Comparison of ENCODE assay signal across 22 cellular contexts in the genomic region with DNA sequence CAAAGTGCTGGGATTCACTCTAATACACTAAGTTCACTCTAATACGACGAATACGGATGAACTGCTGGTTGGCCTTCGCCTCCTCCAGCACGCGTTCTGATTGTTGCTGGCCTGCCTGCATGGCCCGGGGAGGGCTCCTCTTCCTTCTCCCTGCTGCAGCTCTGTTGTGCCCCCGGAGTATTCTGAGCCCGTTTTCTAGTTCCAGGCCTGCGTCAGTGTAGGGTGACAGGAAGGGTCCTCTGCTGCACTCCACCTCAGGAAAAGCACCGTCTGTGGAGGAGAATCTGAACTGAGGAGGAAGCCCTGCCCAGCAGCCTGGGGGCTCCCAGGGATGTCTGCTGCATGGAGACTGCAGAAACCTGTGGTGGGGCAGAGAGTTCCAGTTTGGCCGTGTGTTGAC.
"Had no signal": no experiment of that assay in that cellular context is flagged by ENCODE, and none has a peak within 500 bp of the region (broad histone marks: within the 10 kb centered on the region; RNA-seq: fewer than 3 reads in every experiment).

No MANE protein-coding gene starts in this region.

- H2AFZ ChIP-seq: parathyroid adenoma had no signal

- H3K27ac ChIP-seq: adrenal gland, body of pancreas, coronary artery, dorsolateral prefrontal cortex, left ventricle myocardium inferior, parathyroid adenoma, psoas muscle, thoracic aorta, upper lobe of left lung had no signal

- H3K9me3 ChIP-seq: adrenal gland, body of pancreas, left ventricle myocardium inferior, psoas muscle, thoracic aorta, upper lobe of left lung had no signal

- H3K4me1 Mint-ChIP-seq: nephron had no signal

- H3K4me3 Mint-ChIP-seq: activated naive CD8-positive, alpha-beta T cell treated with anti-CD3 and anti-CD28 coated beads for 36 hours; activated T-cell treated with anti-CD3 and anti-CD28 coated beads, Interleukin-2, amount 50 U/mL, for 72 hours; nephron had no signal

- H3K27me3 Mint-ChIP-seq: activated naive CD8-positive, alpha-beta T cell treated with anti-CD3 and anti-CD28 coated beads for 36 hours had no signal

- H3K27me3 ChIP-seq: adrenal gland, body of pancreas, dorsolateral prefrontal cortex, upper lobe of left lung had no signal

- ATAC-seq: activated CD4-positive, CD25-positive, alpha-beta regulatory T cell treated with anti-CD3 and anti-CD28 coated beads, Interleukin-2, amount 50 U/mL, for 24 hours; activated T-cell treated with anti-CD3 and anti-CD28 coated beads, Interleukin-2, amount 50 U/mL, for 72 hours; body of pancreas; psoas muscle; stimulated activated naive CD8-positive, alpha-beta T cell treated with anti-CD3 and anti-CD28 coated beads, Interleukin-15, Interleukin-2, amounts not matched to agents 100 U/mL and 50 U/mL, for 24 hours had no signal

- FAIRE-seq: frontal cortex, islet of Langerhans had no signal

- H3K4me3 ChIP-seq: adrenal gland, body of pancreas, coronary artery, dorsolateral prefrontal cortex, left ventricle myocardium inferior, psoas muscle, thoracic aorta, upper lobe of left lung had no signal

- H3K27ac Mint-ChIP-seq: activated naive CD8-positive, alpha-beta T cell treated with anti-CD3 and anti-CD28 coated beads for 36 hours; activated T-cell treated with anti-CD3 and anti-CD28 coated beads, Interleukin-2, amount 50 U/mL, for 72 hours; nephron had no signal

- DNase-seq: activated CD4-positive, alpha-beta T cell treated with anti-CD3 and anti-CD28 coated beads for 48 hours; activated CD4-positive, alpha-beta T cell treated with anti-CD3 and anti-CD28 coated beads, Interleukin-2, amount 50 U/mL, for 48 hours; activated naive CD4-positive, alpha-beta T cell treated with Interleukin-2 at 50 U/mL for 16 hours; activated naive CD8-positive, alpha-beta T cell treated with anti-CD3 and anti-CD28 coated beads for 36 hours; activated T-cell treated with anti-CD3 and anti-CD28 coated beads, Interleukin-2, amount 50 U/mL, for 72 hours; body of pancreas; dorsolateral prefrontal cortex; effector memory CD4-positive, alpha-beta T cell; left ventricle myocardium inferior; psoas muscle; stimulated activated CD4-positive, alpha-beta T cell treated with anti-CD3 and anti-CD28 coated beads, Interleukin-2, amount 100 ng/mL, for 48 hours; stimulated activated naive CD8-positive, alpha-beta T cell treated with anti-CD3 and anti-CD28 coated beads, Interleukin-15, Interleukin-2, amounts not matched to agents 100 U/mL and 50 U/mL, for 24 hours; T-helper 1 cell had no signal

- H3K4me1 ChIP-seq: adrenal gland, body of pancreas, left ventricle myocardium inferior, parathyroid adenoma, psoas muscle, upper lobe of left lung had no signal

- H3K9ac ChIP-seq: parathyroid adenoma had no signal

- H3K79me2 ChIP-seq: parathyroid adenoma had no signal
